Comparison of ENCODE assay signal across 1 cellular context in the genomic region with DNA sequence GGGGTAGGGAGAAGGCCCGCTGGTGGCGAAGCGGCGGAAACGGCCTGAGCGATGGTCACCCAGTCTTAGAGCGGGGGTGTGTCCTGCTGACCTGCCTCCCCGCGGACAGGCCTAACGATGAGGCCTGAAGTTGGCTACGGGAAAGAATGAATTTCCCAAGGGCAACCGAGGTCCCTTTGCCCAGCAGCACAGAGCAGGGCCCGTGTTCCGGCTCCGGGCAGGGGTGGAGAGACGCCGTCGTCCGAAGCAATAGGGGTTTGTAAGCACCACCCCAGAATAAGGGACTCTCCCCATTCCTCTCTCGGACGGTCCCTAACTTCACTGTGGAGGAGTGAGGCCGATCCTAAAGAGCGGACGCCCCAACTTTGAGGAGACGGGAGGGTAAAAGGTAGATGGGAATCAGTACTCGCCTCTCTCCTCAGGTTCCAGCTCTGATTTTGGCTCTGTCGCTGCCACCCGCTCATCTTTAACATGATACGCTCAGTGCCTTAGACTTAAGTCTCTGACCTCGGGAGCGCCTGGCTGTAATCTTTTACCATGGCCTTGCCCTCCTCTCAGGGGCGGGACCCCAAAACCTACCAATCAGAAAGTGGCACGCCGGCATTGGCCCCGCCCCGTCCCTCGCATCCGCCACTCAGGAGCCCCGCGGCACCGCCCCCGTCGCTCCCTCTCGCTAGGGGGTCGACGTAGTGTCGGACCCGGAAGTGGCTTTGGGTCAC.
TF ChIP-seq lines count a peak whose summit lies in the region.

TSS of gene DDIT3 (minus strand) at position 507 of the 719 bp plus-strand sequence. CDS start 3,108 bp downstream, outside the sequence.

TF ChIP-seq in K562, 482 proteins besides CTCF, POLR2A, EP300 and RAD21 (continued from another document and continues in another):
- TF ChIP-seq MYNN (IDR thresholded peaks at IDR 0.05) (0 out of 2 replicates have a peak, but pooled peaks have one; percentile 11), MYNN (CRISPR knock-in tag; IDR thresholded peaks at IDR 0.05) (no peak), CCAR2 (IDR thresholded peaks at IDR 0.05; ENCODE audit: low read depth, low read length) (no peak), COPS2 (conservative IDR thresholded peaks at IDR 0.05) (no peak), HEY1 (CRISPR knock-in tag; IDR thresholded peaks at IDR 0.05; ENCODE audit: borderline replicate concordance) (0 out of 2 replicates have a peak, but pooled peaks have one; percentile 84), PRMT5 (CRISPR knock-in tag; IDR thresholded peaks at IDR 0.05) (no peak), HMG20B (CRISPR knock-in tag; IDR thresholded peaks at IDR 0.05) (peak; percentile 61; the same call in 1 of the 2 replicates), SREBF1 (IDR thresholded peaks at IDR 0.05; ENCODE audit: borderline replicate concordance, low read depth, low read length) (0 out of 2 replicates have a peak, but pooled peaks have one; percentile 37), TAF7 (tag; IDR thresholded peaks at IDR 0.05) (peak; percentile 96), GATA2 (CRISPR knock-in tag; IDR thresholded peaks at IDR 0.05) (peak; percentile 45), YY1 (IDR thresholded peaks at IDR 0.05; ENCODE audit: borderline replicate concordance in 1 of 3, control insufficient read depth in 1 of 3, extremely low read depth in 1 of 3, insufficient read depth in 3 of 3, insufficient read length in 1 of 3, insufficient replicate concordance in 2 of 3, low read depth in 1 of 3, low read length in 2 of 3) (peak in 2 of 3 experiments; percentile 30 to 76), HMGXB4 (CRISPR knock-in tag; IDR thresholded peaks at IDR 0.05) (peak; percentile 80), RBM34 (IDR thresholded peaks at IDR 0.05; ENCODE audit: borderline replicate concordance, insufficient read depth, low read length) (no peak), ZNF212 (CRISPR knock-in tag; IDR thresholded peaks at IDR 0.05) (no peak), ZNF24 (IDR thresholded peaks at IDR 0.05) (no peak), CSDE1 (IDR thresholded peaks at IDR 0.05) (peak in 1 of 2 experiments; percentile 39; a peak in 1 of 4 replicates), NONO (IDR thresholded peaks at IDR 0.05; ENCODE audit: low read depth in 2 of 2, low read length in 1 of 2) (peak in 1 of 2 experiments; percentile 81; a peak in 2 of 4 replicates), ZNF232 (CRISPR knock-in tag; IDR thresholded peaks at IDR 0.05) (no peak), TEAD1 (CRISPR knock-in tag; IDR thresholded peaks at IDR 0.05) (peak in 1 of 2 experiments; percentile 88; a peak in 2 of 4 replicates), HDAC2 (IDR thresholded peaks at IDR 0.05) (peak; percentile 82; the same call in 1 of the 2 replicates), XRCC3 (IDR thresholded peaks at IDR 0.05) (no peak), ELF2 (CRISPR knock-in tag; IDR thresholded peaks at IDR 0.05) (peak; percentile 69), DNMT1 (IDR thresholded peaks at IDR 0.05) (0 out of 2 replicates have a peak, but pooled peaks have one; percentile 51), JUN (IDR thresholded peaks at IDR 0.05; ENCODE audit: borderline replicate concordance, low read depth, low read length) (no peak; the same call in 1 of the 2 replicates), JUN (CRISPR knock-in tag; IDR thresholded peaks at IDR 0.05; ENCODE audit: borderline replicate concordance) (peak; percentile 84; the same call in 1 of the 2 replicates), RFX7 (CRISPR knock-in tag; IDR thresholded peaks at IDR 0.05) (0 out of 2 replicates have a peak, but pooled peaks have one; percentile 40), CHD2 (IDR thresholded peaks at IDR 0.05; ENCODE audit: low read depth, low read length) (peak; percentile 63; the same call in 1 of the 2 replicates), ZNF431 (CRISPR knock-in tag; IDR thresholded peaks at IDR 0.05) (no peak), BRF1 (IDR thresholded peaks at IDR 0.05; ENCODE audit: borderline replicate concordance, extremely low read depth, insufficient read length) (no peak), RB1 (IDR thresholded peaks at IDR 0.05; ENCODE audit: low read depth) (peak; percentile 63; the same call in 1 of the 2 replicates), FOS (IDR thresholded peaks at IDR 0.05; ENCODE audit: extremely low read depth, insufficient read length) (peak; percentile 79)
- TF ChIP-seq, protein P1, sequence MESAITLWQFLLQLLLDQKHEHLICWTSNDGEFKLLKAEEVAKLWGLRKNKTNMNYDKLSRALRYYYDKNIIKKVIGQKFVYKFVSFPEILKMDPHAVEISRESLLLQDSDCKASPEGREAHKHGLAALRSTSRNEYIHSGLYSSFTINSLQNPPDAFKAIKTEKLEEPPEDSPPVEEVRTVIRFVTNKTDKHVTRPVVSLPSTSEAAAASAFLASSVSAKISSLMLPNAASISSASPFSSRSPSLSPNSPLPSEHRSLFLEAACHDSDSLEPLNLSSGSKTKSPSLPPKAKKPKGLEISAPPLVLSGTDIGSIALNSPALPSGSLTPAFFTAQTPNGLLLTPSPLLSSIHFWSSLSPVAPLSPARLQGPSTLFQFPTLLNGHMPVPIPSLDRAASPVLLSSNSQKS (CRISPR knock-in tag; IDR thresholded peaks at IDR 0.05), result no peak
- TF ChIP-seq, protein P2, sequence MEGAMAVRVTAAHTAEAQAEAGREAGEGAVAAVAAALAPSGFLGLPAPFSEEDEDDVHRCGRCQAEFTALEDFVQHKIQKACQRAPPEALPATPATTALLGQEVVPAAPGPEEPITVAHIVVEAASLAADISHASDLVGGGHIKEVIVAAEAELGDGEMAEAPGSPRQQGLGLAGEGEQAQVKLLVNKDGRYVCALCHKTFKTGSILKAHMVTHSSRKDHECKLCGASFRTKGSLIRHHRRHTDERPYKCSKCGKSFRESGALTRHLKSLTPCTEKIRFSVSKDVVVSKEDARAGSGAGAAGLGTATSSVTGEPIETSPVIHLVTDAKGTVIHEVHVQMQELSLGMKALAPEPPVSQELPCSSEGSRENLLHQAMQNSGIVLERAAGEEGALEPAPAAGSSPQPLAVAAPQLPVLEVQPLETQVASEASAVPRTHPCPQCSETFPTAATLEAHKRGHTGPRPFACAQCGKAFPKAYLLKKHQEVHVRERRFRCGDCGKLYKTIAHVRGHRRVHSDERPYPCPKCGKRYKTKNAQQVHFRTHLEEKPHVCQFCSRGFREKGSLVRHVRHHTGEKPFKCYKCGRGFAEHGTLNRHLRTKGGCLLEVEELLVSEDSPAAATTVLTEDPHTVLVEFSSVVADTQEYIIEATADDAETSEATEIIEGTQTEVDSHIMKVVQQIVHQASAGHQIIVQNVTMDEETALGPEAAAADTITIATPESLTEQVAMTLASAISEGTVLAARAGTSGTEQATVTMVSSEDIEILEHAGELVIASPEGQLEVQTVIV (CRISPR knock-in tag; IDR thresholded peaks at IDR 0.05; ENCODE audit: borderline replicate concordance), result no peak
- TF ChIP-seq, protein P3, sequence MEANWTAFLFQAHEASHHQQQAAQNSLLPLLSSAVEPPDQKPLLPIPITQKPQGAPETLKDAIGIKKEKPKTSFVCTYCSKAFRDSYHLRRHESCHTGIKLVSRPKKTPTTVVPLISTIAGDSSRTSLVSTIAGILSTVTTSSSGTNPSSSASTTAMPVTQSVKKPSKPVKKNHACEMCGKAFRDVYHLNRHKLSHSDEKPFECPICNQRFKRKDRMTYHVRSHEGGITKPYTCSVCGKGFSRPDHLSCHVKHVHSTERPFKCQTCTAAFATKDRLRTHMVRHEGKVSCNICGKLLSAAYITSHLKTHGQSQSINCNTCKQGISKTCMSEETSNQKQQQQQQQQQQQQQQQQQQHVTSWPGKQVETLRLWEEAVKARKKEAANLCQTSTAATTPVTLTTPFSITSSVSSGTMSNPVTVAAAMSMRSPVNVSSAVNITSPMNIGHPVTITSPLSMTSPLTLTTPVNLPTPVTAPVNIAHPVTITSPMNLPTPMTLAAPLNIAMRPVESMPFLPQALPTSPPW (CRISPR knock-in tag; IDR thresholded peaks at IDR 0.05), result no peak
- TF ChIP-seq, protein P4, sequence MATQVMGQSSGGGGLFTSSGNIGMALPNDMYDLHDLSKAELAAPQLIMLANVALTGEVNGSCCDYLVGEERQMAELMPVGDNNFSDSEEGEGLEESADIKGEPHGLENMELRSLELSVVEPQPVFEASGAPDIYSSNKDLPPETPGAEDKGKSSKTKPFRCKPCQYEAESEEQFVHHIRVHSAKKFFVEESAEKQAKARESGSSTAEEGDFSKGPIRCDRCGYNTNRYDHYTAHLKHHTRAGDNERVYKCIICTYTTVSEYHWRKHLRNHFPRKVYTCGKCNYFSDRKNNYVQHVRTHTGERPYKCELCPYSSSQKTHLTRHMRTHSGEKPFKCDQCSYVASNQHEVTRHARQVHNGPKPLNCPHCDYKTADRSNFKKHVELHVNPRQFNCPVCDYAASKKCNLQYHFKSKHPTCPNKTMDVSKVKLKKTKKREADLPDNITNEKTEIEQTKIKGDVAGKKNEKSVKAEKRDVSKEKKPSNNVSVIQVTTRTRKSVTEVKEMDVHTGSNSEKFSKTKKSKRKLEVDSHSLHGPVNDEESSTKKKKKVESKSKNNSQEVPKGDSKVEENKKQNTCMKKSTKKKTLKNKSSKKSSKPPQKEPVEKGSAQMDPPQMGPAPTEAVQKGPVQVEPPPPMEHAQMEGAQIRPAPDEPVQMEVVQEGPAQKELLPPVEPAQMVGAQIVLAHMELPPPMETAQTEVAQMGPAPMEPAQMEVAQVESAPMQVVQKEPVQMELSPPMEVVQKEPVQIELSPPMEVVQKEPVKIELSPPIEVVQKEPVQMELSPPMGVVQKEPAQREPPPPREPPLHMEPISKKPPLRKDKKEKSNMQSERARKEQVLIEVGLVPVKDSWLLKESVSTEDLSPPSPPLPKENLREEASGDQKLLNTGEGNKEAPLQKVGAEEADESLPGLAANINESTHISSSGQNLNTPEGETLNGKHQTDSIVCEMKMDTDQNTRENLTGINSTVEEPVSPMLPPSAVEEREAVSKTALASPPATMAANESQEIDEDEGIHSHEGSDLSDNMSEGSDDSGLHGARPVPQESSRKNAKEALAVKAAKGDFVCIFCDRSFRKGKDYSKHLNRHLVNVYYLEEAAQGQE (CRISPR knock-in tag; IDR thresholded peaks at IDR 0.05; ENCODE audit: low read depth), result peak; percentile 60; the same call in 1 of the 2 replicates
- TF ChIP-seq, protein P5, sequence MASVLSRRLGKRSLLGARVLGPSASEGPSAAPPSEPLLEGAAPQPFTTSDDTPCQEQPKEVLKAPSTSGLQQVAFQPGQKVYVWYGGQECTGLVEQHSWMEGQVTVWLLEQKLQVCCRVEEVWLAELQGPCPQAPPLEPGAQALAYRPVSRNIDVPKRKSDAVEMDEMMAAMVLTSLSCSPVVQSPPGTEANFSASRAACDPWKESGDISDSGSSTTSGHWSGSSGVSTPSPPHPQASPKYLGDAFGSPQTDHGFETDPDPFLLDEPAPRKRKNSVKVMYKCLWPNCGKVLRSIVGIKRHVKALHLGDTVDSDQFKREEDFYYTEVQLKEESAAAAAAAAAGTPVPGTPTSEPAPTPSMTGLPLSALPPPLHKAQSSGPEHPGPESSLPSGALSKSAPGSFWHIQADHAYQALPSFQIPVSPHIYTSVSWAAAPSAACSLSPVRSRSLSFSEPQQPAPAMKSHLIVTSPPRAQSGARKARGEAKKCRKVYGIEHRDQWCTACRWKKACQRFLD (CRISPR knock-in tag; IDR thresholded peaks at IDR 0.05), result no peak
- TF ChIP-seq, protein P6, sequence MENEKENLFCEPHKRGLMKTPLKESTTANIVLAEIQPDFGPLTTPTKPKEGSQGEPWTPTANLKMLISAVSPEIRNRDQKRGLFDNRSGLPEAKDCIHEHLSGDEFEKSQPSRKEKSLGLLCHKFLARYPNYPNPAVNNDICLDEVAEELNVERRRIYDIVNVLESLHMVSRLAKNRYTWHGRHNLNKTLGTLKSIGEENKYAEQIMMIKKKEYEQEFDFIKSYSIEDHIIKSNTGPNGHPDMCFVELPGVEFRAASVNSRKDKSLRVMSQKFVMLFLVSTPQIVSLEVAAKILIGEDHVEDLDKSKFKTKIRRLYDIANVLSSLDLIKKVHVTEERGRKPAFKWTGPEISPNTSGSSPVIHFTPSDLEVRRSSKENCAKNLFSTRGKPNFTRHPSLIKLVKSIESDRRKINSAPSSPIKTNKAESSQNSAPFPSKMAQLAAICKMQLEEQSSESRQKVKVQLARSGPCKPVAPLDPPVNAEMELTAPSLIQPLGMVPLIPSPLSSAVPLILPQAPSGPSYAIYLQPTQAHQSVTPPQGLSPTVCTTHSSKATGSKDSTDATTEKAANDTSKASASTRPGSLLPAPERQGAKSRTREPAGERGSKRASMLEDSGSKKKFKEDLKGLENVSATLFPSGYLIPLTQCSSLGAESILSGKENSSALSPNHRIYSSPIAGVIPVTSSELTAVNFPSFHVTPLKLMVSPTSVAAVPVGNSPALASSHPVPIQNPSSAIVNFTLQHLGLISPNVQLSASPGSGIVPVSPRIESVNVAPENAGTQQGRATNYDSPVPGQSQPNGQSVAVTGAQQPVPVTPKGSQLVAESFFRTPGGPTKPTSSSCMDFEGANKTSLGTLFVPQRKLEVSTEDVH (IDR thresholded peaks at IDR 0.05; ENCODE audit: low read depth, partially characterized antibody), result no peak
